1 cellular context compared by ENCODE assay signal in the genomic region with DNA sequence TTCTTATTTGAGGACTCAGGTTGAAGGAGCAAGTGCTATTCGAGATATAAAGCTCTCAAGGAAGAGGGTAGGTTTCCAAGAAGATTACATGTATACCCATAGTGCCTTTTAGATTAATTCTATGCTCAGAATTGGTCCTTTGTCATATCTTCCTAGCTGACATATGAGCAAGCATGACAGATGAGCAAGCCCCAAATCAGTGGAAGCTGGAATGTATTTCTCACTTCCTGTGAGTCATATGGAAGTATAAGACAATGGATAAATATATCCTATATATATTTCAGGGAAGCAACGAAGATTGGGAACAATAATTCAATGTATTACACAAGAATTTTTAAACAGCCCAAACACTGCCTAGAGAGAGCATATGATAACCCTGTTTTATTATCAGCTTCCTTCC.
TF ChIP-seq lines count a peak whose summit lies in the region.

No MANE protein-coding gene starts in this region.

TF ChIP-seq in SK-N-SH treated with all-trans-retinoic acid at 6 μM for 48 hours, 23 proteins besides CTCF, POLR2A, EP300 and RAD21 (continued from another document):
- no peak for TF ChIP-seq ZNF565 (CRISPR knock-in tag; conservative IDR thresholded peaks at IDR 0.05; ENCODE audit: low read depth)
- no peak for TF ChIP-seq SNAI2 (CRISPR knock-in tag; IDR thresholded peaks at IDR 0.05)
